Comparison of ENCODE assay signal across 1 cellular context in the genomic region with DNA sequence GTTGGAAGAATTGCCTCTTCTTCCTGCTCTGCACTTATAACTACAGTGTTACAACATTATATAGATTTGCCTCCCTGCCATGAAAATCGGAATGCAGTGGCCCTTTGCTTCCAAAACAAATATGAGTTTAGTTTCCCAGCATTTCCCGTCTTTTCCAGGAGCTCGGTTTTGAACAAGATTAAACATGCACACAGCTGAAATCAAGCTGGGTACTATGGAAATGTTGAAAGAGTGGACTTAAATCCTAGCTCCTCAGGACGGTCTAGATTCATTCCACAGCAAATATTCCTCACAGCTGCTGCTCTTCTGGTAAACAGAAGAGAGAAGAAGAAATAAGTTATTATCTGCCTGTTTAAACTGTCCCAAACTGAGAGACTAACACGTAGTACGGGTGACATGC.
TF ChIP-seq lines count a peak whose summit lies in the region.

No MANE protein-coding gene starts in this region.

TF ChIP-seq in K562, 482 proteins besides CTCF, POLR2A, EP300 and RAD21 (continued from another document):
- TF ChIP-seq ZNF76 (CRISPR knock-in tag; IDR thresholded peaks at IDR 0.05; ENCODE audit: borderline replicate concordance) (no peak), CBX1 (IDR thresholded peaks at IDR 0.05; ENCODE audit: low read depth) (no peak), SP2 (IDR thresholded peaks at IDR 0.05; ENCODE audit: extremely low read depth, low read depth, low read length, poor library complexity, severe bottlenecking) (no peak), CTBP1 (IDR thresholded peaks at IDR 0.05; ENCODE audit: borderline replicate concordance) (no peak), ZBTB8A (IDR thresholded peaks at IDR 0.05; ENCODE audit: partially characterized antibody) (no peak), ERF (CRISPR knock-in tag; IDR thresholded peaks at IDR 0.05) (no peak), ZNF263 (CRISPR knock-in tag; IDR thresholded peaks at IDR 0.05; ENCODE audit: borderline replicate concordance) (no peak), MAFK (IDR thresholded peaks at IDR 0.05; ENCODE audit: low read length) (no peak), ZNF589 (CRISPR knock-in tag; IDR thresholded peaks at IDR 0.05; ENCODE audit: low read depth) (no peak), FOXP1 (CRISPR knock-in tag; IDR thresholded peaks at IDR 0.05) (no peak), THRAP3 (IDR thresholded peaks at IDR 0.05; ENCODE audit: borderline replicate concordance) (no peak), ZNF347 (CRISPR knock-in tag; IDR thresholded peaks at IDR 0.05; ENCODE audit: low read depth) (no peak), CEBPG (CRISPR knock-in tag; IDR thresholded peaks at IDR 0.05) (no peak), CEBPG (tag; conservative IDR thresholded peaks at IDR 0.05 in 1 of 2, IDR thresholded peaks at IDR 0.05 in 1 of 2) (no peak)
